8 cellular contexts compared by ENCODE assay signal in the genomic region with DNA sequence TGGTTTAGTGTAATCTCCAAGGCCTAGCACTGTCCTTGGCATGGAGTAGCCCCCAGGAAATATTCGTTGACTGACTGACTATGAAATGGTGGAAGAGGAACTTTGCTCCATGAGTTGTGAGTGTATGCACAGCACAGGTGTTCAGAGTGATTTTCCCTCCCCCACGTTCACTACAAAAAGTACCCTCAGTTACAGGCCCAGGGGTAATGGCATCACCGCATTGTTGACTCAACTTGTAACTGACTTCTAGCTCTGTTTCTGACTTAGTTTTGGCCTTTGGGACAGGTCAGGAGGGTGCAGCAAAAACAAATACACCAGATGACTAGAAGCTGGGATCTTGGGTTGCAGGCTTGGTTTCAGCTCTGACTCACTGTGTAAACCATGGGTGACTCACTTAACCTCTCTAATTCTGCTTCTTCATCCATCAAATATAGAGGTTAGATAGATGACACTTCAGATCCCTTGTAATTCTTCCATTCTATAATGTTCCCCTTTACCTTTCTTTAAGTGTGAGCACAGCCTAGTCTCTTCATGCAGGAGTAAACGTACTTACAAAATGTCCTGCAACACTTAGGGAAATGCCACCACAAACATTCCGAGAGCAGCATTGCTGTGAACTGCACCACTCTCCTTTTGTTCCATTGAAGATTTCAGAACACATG.
DNase-seq lines count a peak whose midpoint lies in the region; ATAC-seq and TF ChIP-seq lines count a peak whose summit lies in the region.

No MANE protein-coding gene starts in this region.

- H3K4me1 ChIP-seq in Karpas-422 (ENCODE audit: low read length): peaks cover 44% of the 10 kb centered on the region
- peaks cover 0 to 16% (median 15%) of the 10 kb centered on the region in 4 donors for H3K4me1 ChIP-seq in esophagus muscularis mucosa

- H3K27me3 Mint-ChIP-seq in stimulated activated naive B cell treated with anti-CD40 and anti-IgM and Interleukin-4, amounts not matched to agents 10 μg/mL and 1 μg/mL and 100 μg/mL, for 72 hours: no peaks in the 10 kb centered on the region

- no peaks in the 10 kb centered on the region for H3K9me2 ChIP-seq in Karpas-422 (replicated peaks; ENCODE audit: insufficient read depth, low read length)

- peak overlapping the region; percentile 5 to 59 for H3K4me3 Mint-ChIP-seq in stimulated activated naive B cell treated with anti-CD40 and anti-IgM and Interleukin-4, amounts not matched to agents 10 μg/mL and 1 μg/mL and 100 μg/mL, for 72 hours

- intact Hi-C loops in esophagus muscularis mucosa (cut with DNase I): no loop called here

- no peak for TF ChIP-seq CTCF in esophagus muscularis mucosa (IDR thresholded peaks at IDR 0.05)

- no peaks in the 10 kb centered on the region for H3K36me3 ChIP-seq in Karpas-422 (ENCODE audit: insufficient read depth, low read length)
- H3K36me3 ChIP-seq in esophagus muscularis mucosa: no peaks in the 10 kb centered on the region

- DNase-seq in GM04503 (ENCODE audit: low read depth): peak; percentile 73
- peak; percentile 56 for DNase-seq in Karpas-422
- DNase-seq in activated CD8-positive, alpha-beta memory T cell treated with anti-CD3 and anti-CD28 coated beads, Interleukin-2, amount 50 U/mL, for 4 hours: peak; percentile 32
- DNase-seq in iris pigment epithelial cell (ENCODE audit: low read depth): peak; percentile 93
- peak; percentile 86 for DNase-seq in stimulated activated naive B cell treated with anti-CD40 and anti-IgM and Interleukin-4, amounts not matched to agents 10 μg/mL and 1 μg/mL and 100 μg/mL, for 72 hours
- no peak for DNase-seq in esophagus muscularis mucosa (ENCODE audit: extremely low spot score)
- DNase-seq in NCI-H1930 (lab: John Stamatoyannopoulos, UW): no peak

- peaks cover 0 to 3% of the 10 kb centered on the region in 2 donors for H3K9me3 Mint-ChIP-seq in stimulated activated naive B cell treated with anti-CD40 and anti-IgM and Interleukin-4, amounts not matched to agents 10 μg/mL and 1 μg/mL and 100 μg/mL, for 72 hours

- peak; percentile 89 for ATAC-seq in GM21717 (IDR thresholded peaks at IDR 0.05; ENCODE audit: unreplicated experiment)
- peak; percentile 91 to 93 for ATAC-seq in stimulated activated naive B cell treated with anti-CD40 and anti-IgM and Interleukin-4, amounts not matched to agents 10 μg/mL and 1 μg/mL and 100 μg/mL, for 72 hours (replicated peaks)

- peak overlapping the region; percentile 0 for H3K4me2 ChIP-seq in Karpas-422 (ENCODE audit: low read depth, low read length, poor library complexity, severe bottlenecking)

- H3K27ac ChIP-seq in Karpas-422 (ENCODE audit: low read length) (no peak overlapping the region), esophagus muscularis mucosa (replicated peaks in 1 of 4) (no peak overlapping the region)

- H3K27ac Mint-ChIP-seq in stimulated activated naive B cell treated with anti-CD40 and anti-IgM and Interleukin-4, amounts not matched to agents 10 μg/mL and 1 μg/mL and 100 μg/mL, for 72 hours: peak overlapping the region; percentile 98

- H4K20me1 ChIP-seq in Karpas-422 (ENCODE audit: insufficient read depth, low read depth, low read length): no peaks in the 10 kb centered on the region

- peaks cover 43 to 59% of the 10 kb centered on the region in 2 donors for H3K4me1 Mint-ChIP-seq in stimulated activated naive B cell treated with anti-CD40 and anti-IgM and Interleukin-4, amounts not matched to agents 10 μg/mL and 1 μg/mL and 100 μg/mL, for 72 hours

- no peak for TF ChIP-seq POLR2A in esophagus muscularis mucosa (IDR thresholded peaks at IDR 0.05; ENCODE audit: low read depth)

- TF ChIP-seq EP300 in esophagus muscularis mucosa (IDR thresholded peaks at IDR 0.05): no peak

- no peak overlapping the region for H3K9ac ChIP-seq in Karpas-422 (ENCODE audit: low read length)

- no peaks in the 10 kb centered on the region for H3K9me3 ChIP-seq in Karpas-422 (ENCODE audit: low read length)
- H3K9me3 ChIP-seq in esophagus muscularis mucosa: no peaks in the 10 kb centered on the region

- peaks cover 4% of the 10 kb centered on the region in 2 donors for H3K36me3 Mint-ChIP-seq in stimulated activated naive B cell treated with anti-CD40 and anti-IgM and Interleukin-4, amounts not matched to agents 10 μg/mL and 1 μg/mL and 100 μg/mL, for 72 hours

- H3K4me3 ChIP-seq in Karpas-422 (ENCODE audit: low read length) (no peak overlapping the region), esophagus muscularis mucosa (no peak overlapping the region)

- H3K27me3 ChIP-seq in Karpas-422 (ENCODE audit: low read length) (no peaks in the 10 kb centered on the region), esophagus muscularis mucosa (no peaks in the 10 kb centered on the region)

- peak overlapping the region; percentile 78; the same call in 1 of the 2 replicates for H2AFZ ChIP-seq in Karpas-422 (ENCODE audit: low read length)

- no peaks in the 10 kb centered on the region for H3K79me2 ChIP-seq in Karpas-422 (ENCODE audit: low read length)

- 63% methylated on average over 4 of the region's 5 CpGs for WGBS in esophagus muscularis mucosa

Comparison
In these comparisons a context has a peak if more than half of its experiments do, and no peak if none do; other contexts are left out.
1. DNase-seq: peak in GM04503 (single experiment), Karpas-422 (single experiment), activated CD8-positive, alpha-beta memory T cell treated with anti-CD3 and anti-CD28 coated beads, Interleukin-2, amount 50 U/mL, for 4 hours (single experiment), iris pigment epithelial cell (single experiment) and stimulated activated naive B cell treated with anti-CD40 and anti-IgM and Interleukin-4, amounts not matched to agents 10 μg/mL and 1 μg/mL and 100 μg/mL, for 72 hours (single experiment); none in esophagus muscularis mucosa (single experiment) and NCI-H1930 (0 of 2).